8 cellular contexts compared by ENCODE assay signal in genomic region chr6:97394160-97394748, GRCh38.
DNase-seq lines count a peak whose midpoint lies in the region; ATAC-seq and TF ChIP-seq lines count a peak whose summit lies in the region.

No MANE protein-coding gene starts in this region.

- H3K4me1 ChIP-seq in osteoblast (ENCODE audit: insufficient read depth, low read length), result no peaks in the 10 kb centered on the region

- no peaks in the 10 kb centered on the region for H3K9me3 ChIP-seq in osteoblast (ENCODE audit: low read depth, low read length)

- H3K79me2 ChIP-seq in osteoblast (ENCODE audit: insufficient read depth, low read length), result no peaks in the 10 kb centered on the region

- DNase-seq in EH (ENCODE audit: low read depth), result peak; percentile 62
- DNase-seq in NCI-H774 (lab: John Stamatoyannopoulos, UW), result peak; percentile 65
- peak; percentile 23 for DNase-seq in activated T-cell treated with anti-CD3 and anti-CD28 coated beads for 4 hours
- peak; percentile 75 for DNase-seq in fibroblast of pulmonary artery (ENCODE audit: low read depth)
- DNase-seq in osteoblast (ENCODE audit: insufficient read length, low spot score, missing footprints), result no peak
- DNase-seq in 8988T, result no peak

- no peak overlapping the region for H3K4me2 ChIP-seq in osteoblast (ENCODE audit: insufficient read depth, low read length)

- H3K4me3 ChIP-seq in fibroblast of pulmonary artery (replicated peaks; ENCODE audit: low read depth, low read length) (no peak overlapping the region), osteoblast (ENCODE audit: insufficient read depth, low read length) (no peak overlapping the region)

- no peak overlapping the region for H3K27ac ChIP-seq in osteoblast (ENCODE audit: low read depth, low read length)

- no peaks in the 10 kb centered on the region for H3K36me3 ChIP-seq in osteoblast (ENCODE audit: insufficient read depth, low read length)

- H3K27me3 ChIP-seq in osteoblast (ENCODE audit: insufficient read depth, low read length), result no peaks in the 10 kb centered on the region

- TF ChIP-seq CTCF in fibroblast of pulmonary artery (IDR thresholded peaks at IDR 0.05; ENCODE audit: low read length, missing control alignments), result peak; percentile 96
- TF ChIP-seq CTCF in osteoblast (IDR thresholded peaks at IDR 0.05; ENCODE audit: extremely low read depth, low read depth, low read length), result peak; percentile 85

- H2AFZ ChIP-seq in osteoblast (ENCODE audit: low read length), result no peak overlapping the region

- peak; percentile 91 for ATAC-seq in GM19452 (IDR thresholded peaks at IDR 0.05; ENCODE audit: unreplicated experiment)
- ATAC-seq in HG03460 (IDR thresholded peaks at IDR 0.05; ENCODE audit: unreplicated experiment), result peak; percentile 95

- no peaks in the 10 kb centered on the region for H4K20me1 ChIP-seq in osteoblast (ENCODE audit: insufficient read depth, low read length)

Comparison
In these comparisons a context has a peak if more than half of its experiments do, and no peak if none do; other contexts are left out.
1. DNase-seq: peak in EH (single experiment), NCI-H774 (single experiment), activated T-cell treated with anti-CD3 and anti-CD28 coated beads for 4 hours (single experiment) and fibroblast of pulmonary artery (single experiment); none in osteoblast (single experiment) and 8988T (single experiment).